4 cellular contexts compared by ENCODE assay signal in the genomic region with DNA sequence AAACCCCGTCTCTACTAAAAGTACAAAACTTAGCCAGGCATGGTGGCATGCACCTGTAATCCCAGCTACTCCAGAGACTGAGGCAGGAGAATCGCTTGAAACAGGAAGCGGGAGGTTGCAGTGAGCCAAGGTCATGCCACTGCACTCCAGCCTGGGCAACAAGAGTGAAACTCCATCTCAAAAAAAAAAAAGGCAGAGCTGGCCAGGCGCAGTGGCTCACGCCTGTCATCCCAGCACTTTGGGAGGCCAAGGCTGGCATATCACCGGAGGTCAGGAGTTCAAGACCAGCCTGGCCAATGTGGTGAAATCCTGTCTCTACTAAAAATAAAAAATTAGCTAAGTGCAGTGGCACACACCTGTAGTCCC. TPM values are rescaled to one million over a fixed set of nuclear protein-coding genes. Genes with fewer than 3 reads are reported as not detected.
"Had no signal": no experiment of that assay in that cellular context is flagged by ENCODE, and none has a peak within 500 bp of the region (broad histone marks: within the 10 kb centered on the region; RNA-seq: fewer than 3 reads in every experiment).

No MANE protein-coding gene starts in this region.

RNA-seq across cellular contexts. Expression of a gene that starts 4.8 kb away (rescaled TPM):
- total RNA-seq: M059J, MCF 10A, NCI-H460 had no signal

RNA-seq across cellular contexts. Expression of a gene that starts 27.9 kb away (rescaled TPM):
- total RNA-seq: LHCN-M2, M059J, MCF 10A, NCI-H460 had no signal

RNA-seq across cellular contexts. Expression of a gene that starts 30.1 kb away (rescaled TPM):
- total RNA-seq: MCF 10A, NCI-H460 had no signal
